25 cellular contexts compared by ENCODE assay signal in the genomic region with DNA sequence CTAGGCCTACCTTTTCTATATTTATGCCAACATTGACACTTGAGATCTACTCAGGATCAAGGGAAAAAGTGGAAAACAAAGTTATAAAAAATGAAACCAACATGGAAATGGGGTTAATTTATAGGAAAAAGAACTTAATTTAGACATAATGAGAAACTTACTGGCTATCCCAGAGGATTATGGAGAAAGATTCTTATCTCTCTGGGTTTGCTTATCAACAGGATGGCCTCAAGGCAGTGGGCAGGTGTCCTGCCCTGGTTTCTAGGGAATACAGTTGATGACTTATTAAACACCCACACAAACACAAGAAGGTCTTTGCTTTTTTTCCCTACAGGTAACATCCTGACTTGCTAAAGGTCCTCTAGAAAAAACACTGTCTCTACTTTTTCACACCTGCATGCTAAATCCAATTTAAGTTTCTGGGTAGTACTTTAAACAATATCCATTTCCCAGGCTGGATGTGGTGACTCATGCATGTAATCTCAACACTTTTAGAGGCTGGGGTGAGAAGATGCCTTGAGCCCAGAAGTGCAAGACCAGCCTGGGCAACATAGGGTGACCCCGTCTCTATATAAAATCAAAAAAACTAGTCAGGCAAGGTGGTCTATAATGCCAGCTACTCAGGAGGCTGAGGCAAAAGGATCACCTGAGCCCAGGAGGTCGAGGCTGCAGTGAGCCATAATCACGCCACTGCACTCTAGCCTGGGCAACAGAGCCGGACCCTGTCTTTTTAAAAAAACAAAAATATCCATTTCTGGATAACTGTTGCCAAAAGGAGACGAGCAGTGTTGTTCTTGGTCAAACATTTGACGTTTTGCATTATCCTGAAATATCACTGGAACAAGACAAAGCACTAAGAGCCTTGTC. TPM values are rescaled to one million over a fixed set of nuclear protein-coding genes. Genes with fewer than 3 reads are reported as not detected.
"Had no signal": no experiment of that assay in that cellular context is flagged by ENCODE, and none has a peak within 500 bp of the region (broad histone marks: within the 10 kb centered on the region; RNA-seq: fewer than 3 reads in every experiment).

No MANE protein-coding gene starts in this region.

- H3K27me3 ChIP-seq: brain microvascular endothelial cell, esophagus muscularis mucosa, gastroesophageal sphincter, ovary, tibial nerve, uterus had no signal

- H3K4me1 ChIP-seq: left ventricle myocardium inferior, uterus had no signal

- H3K27ac Mint-ChIP-seq: activated CD4-positive, alpha-beta T cell treated with anti-CD3 and anti-CD28 coated beads, Interleukin-2, amount 10 ng/mL, durations not matched to agents 7 days and 5 days; memory B cell had no signal

- H3K36me3 Mint-ChIP-seq: memory B cell, naive B cell had no signal

- H3K36me3 ChIP-seq: brain microvascular endothelial cell, esophagus muscularis mucosa, gastroesophageal sphincter, heart left ventricle, left ventricle myocardium inferior, ovary, tibial nerve, uterus had no signal

- H3K9me3 ChIP-seq: esophagus muscularis mucosa, gastroesophageal sphincter, heart left ventricle, left ventricle myocardium inferior, mucosa of descending colon, ovary, psoas muscle, tibial nerve, uterus had no signal

- H3K27ac ChIP-seq: brain microvascular endothelial cell, esophagus muscularis mucosa, gastroesophageal sphincter, heart left ventricle, left ventricle myocardium inferior, ovary, tibial nerve, uterus had no signal

- H3K27me3 Mint-ChIP-seq: memory B cell, naive B cell had no signal

- DNase-seq: activated CD4-positive, alpha-beta T cell treated with anti-CD3 and anti-CD28 coated beads, Interleukin-2, amount 10 ng/mL, durations not matched to agents 7 days and 5 days; activated CD8-positive, alpha-beta memory T cell treated with anti-CD3 and anti-CD28 coated beads, Interleukin-2, amount 50 U/mL, for 4 hours; activated naive CD4-positive, alpha-beta T cell treated with anti-CD3 and anti-CD28 coated beads, Interleukin-2, amount 50 U/mL, for 16 hours; activated T-cell treated with anti-CD3 and anti-CD28 coated beads, Interleukin-2, amount 50 U/mL, for 4 hours; aorta; brain microvascular endothelial cell; cortex of kidney; effector CD4-positive, alpha-beta T cell; heart left ventricle; left ventricle myocardium inferior; mucosa of descending colon; naive B cell; ovary; psoas muscle; right cardiac atrium; stimulated activated CD4-positive, alpha-beta T cell treated with anti-CD3 and anti-CD28 coated beads, Interleukin-2, amount 100 ng/mL, for 24 hours; stimulated activated naive CD8-positive, alpha-beta T cell treated with anti-CD3 and anti-CD28 coated beads, Interleukin-15, Interleukin-2, amounts not matched to agents 100 U/mL and 50 U/mL, for 24 hours; substantia nigra; T-helper 9 cell; uterus had no signal

- ATAC-seq: activated CD4-positive, CD25-positive, alpha-beta regulatory T cell treated with anti-CD3 and anti-CD28 coated beads, Interleukin-2, amount 50 U/mL, for 24 hours; activated T-cell treated with anti-CD3 and anti-CD28 coated beads, Interleukin-2, amount 50 U/mL, for 4 hours; gastroesophageal sphincter; heart left ventricle; mucosa of descending colon; psoas muscle; right cardiac atrium; stimulated activated naive CD8-positive, alpha-beta T cell treated with anti-CD3 and anti-CD28 coated beads, Interleukin-15, Interleukin-2, amounts not matched to agents 100 U/mL and 50 U/mL, for 24 hours had no signal

- H3K4me3 ChIP-seq: esophagus muscularis mucosa, gastroesophageal sphincter, heart left ventricle, left ventricle myocardium inferior, mucosa of descending colon, ovary, tibial nerve, uterus had no signal

- H3K9me3 Mint-ChIP-seq: activated CD4-positive, alpha-beta T cell treated with anti-CD3 and anti-CD28 coated beads, Interleukin-2, amount 10 ng/mL, durations not matched to agents 7 days and 5 days; activated T-cell treated with anti-CD3 and anti-CD28 coated beads, Interleukin-2, amount 50 U/mL, for 4 hours; memory B cell; naive B cell had no signal

- H3K4me3 Mint-ChIP-seq: activated CD4-positive, alpha-beta T cell treated with anti-CD3 and anti-CD28 coated beads, Interleukin-2, amount 10 ng/mL, durations not matched to agents 7 days and 5 days; activated T-cell treated with anti-CD3 and anti-CD28 coated beads, Interleukin-2, amount 50 U/mL, for 4 hours; memory B cell; naive B cell had no signal

RNA-seq across cellular contexts. Expression of a gene that starts 6.6 kb away (rescaled TPM):
- total RNA-seq: activated CD4-positive, alpha-beta T cell treated with anti-CD3 and anti-CD28 coated beads, Interleukin-2, amount 10 ng/mL, durations not matched to agents 7 days and 5 days had no signal
